23 cellular contexts compared by ENCODE assay signal in genomic region chr1:163772266-163772665, GRCh38.
DNase-seq lines count a peak whose midpoint lies in the region; FAIRE-seq and TF ChIP-seq lines count a peak whose summit lies in the region.
"Had no signal": no experiment of that assay in that cellular context is flagged by ENCODE, and none has a peak within 500 bp of the region (broad histone marks: within the 10 kb centered on the region; RNA-seq: fewer than 3 reads in every experiment).

No MANE protein-coding gene starts in this region.

- H3K36me3 Mint-ChIP-seq in mesothelial cell of epicardium = no peaks in the 10 kb centered on the region
- H3K36me3 Mint-ChIP-seq in nephron (ENCODE audit: low read depth) = no peaks in the 10 kb centered on the region
- H3K36me3 Mint-ChIP-seq: CD4-positive, alpha-beta memory T cell had no signal

- peak; percentile 48 for FAIRE-seq in D721Med (lab: Jason Lieb, UNC)
- FAIRE-seq: A549, G401.6, GM12878, GM19239, H1 had no signal

- H3K4me1 Mint-ChIP-seq in mesothelial cell of epicardium (peaks cover 92% of the 10 kb centered on the region), nephron (peaks cover 65% of the 10 kb centered on the region)
- H3K4me1 Mint-ChIP-seq: CD4-positive, alpha-beta memory T cell had no signal

- H2AFZ ChIP-seq in osteoblast (ENCODE audit: low read length) = no peak overlapping the region
- H2AFZ ChIP-seq: GM23248 had no signal

- no peak overlapping the region for H3K27ac ChIP-seq in osteoblast (ENCODE audit: low read depth, low read length)
- H3K27ac ChIP-seq: A549, GM23248 had no signal

- H3K9me3 ChIP-seq in osteoblast (ENCODE audit: low read depth, low read length) = no peaks in the 10 kb centered on the region
- H3K9me3 ChIP-seq: A549 had no signal

- H3K4me3 ChIP-seq in osteoblast (ENCODE audit: insufficient read depth, low read length) = no peak overlapping the region
- H3K4me3 ChIP-seq: A549, GM12878, GM23248 had no signal

- H3K4me2 ChIP-seq in osteoblast (ENCODE audit: insufficient read depth, low read length) = no peak overlapping the region
- H3K4me2 ChIP-seq: A549 had no signal

- DNase-seq in D721Med (ENCODE audit: insufficient read length, low spot score) (no peak), mesothelial cell of epicardium (ENCODE audit: low spot score in 2 of 2, unreplicated experiment in 2 of 2) (no peak), cerebellum (ENCODE audit: low spot score) (no peak), osteoblast (ENCODE audit: insufficient read length, low spot score, missing footprints) (no peak), LoVo (ENCODE audit: low spot score) (no peak)
- DNase-seq in stimulated activated CD4-positive, alpha-beta T cell treated with anti-CD3 and anti-CD28 coated beads, Interleukin-4, amount 100 ng/mL, for 1 hour = no peak
- DNase-seq: 8988T; ACHN; C1 segment of cervical spinal cord; Calu3; CD4-positive, alpha-beta memory T cell; COR-L47; DMS153; DND-41; GM23248; H7; HCEC 1CT had no signal

- H3K4me1 ChIP-seq in osteoblast (ENCODE audit: insufficient read depth, low read length) = no peaks in the 10 kb centered on the region
- H3K4me1 ChIP-seq: A549 had no signal

- H4K20me1 ChIP-seq in osteoblast (ENCODE audit: insufficient read depth, low read length) = no peaks in the 10 kb centered on the region

- H3K4me3 Mint-ChIP-seq in mesothelial cell of epicardium (no peak overlapping the region), nephron (no peak overlapping the region)
- H3K4me3 Mint-ChIP-seq: CD4-positive, alpha-beta memory T cell had no signal

- no peaks in the 10 kb centered on the region for H3K27me3 ChIP-seq in osteoblast (ENCODE audit: insufficient read depth, low read length)

- H3K9me3 Mint-ChIP-seq in mesothelial cell of epicardium = no peaks in the 10 kb centered on the region
- H3K9me3 Mint-ChIP-seq in nephron = peaks cover 3% of the 10 kb centered on the region

- no peaks in the 10 kb centered on the region for H3K79me2 ChIP-seq in osteoblast (ENCODE audit: insufficient read depth, low read length)

- TF ChIP-seq CTCF in D721Med (IDR thresholded peaks at IDR 0.05; ENCODE audit: insufficient read depth, missing control alignments) (no peak), mesothelial cell of epicardium (IDR thresholded peaks at IDR 0.05; ENCODE audit: unreplicated experiment) (no peak), nephron (IDR thresholded peaks at IDR 0.05; ENCODE audit: unreplicated experiment in 3 of 3) (no peak), osteoblast (IDR thresholded peaks at IDR 0.05; ENCODE audit: extremely low read depth, low read depth, low read length) (no peak)

- H3K36me3 ChIP-seq in osteoblast (ENCODE audit: insufficient read depth, low read length) = no peaks in the 10 kb centered on the region

- peak overlapping the region; percentile 76 for H3K27ac Mint-ChIP-seq in mesothelial cell of epicardium
- H3K27ac Mint-ChIP-seq in nephron = peak overlapping the region; percentile 45 to 85 (median 71)
- H3K27ac Mint-ChIP-seq: CD4-positive, alpha-beta memory T cell had no signal

- no peaks in the 10 kb centered on the region for H3K27me3 Mint-ChIP-seq in mesothelial cell of epicardium (ENCODE audit: low read depth)
- no peaks in the 10 kb centered on the region for H3K27me3 Mint-ChIP-seq in nephron (ENCODE audit: low read depth)
- H3K27me3 Mint-ChIP-seq: CD4-positive, alpha-beta memory T cell had no signal
